1 cellular context compared by ENCODE assay signal in genomic region chr3:75220932-75221331, GRCh38.
TF ChIP-seq lines count a peak whose summit lies in the region.

No MANE protein-coding gene starts in this region.

TF ChIP-seq in GM23338, 12 proteins besides CTCF, POLR2A, EP300 and RAD21 (continued from another document):
- no peak for TF ChIP-seq ZNF462 (CRISPR knock-in tag; IDR thresholded peaks at IDR 0.05)
- TF ChIP-seq ZNF331 (CRISPR knock-in tag; IDR thresholded peaks at IDR 0.05; ENCODE audit: low read depth): no peak
- no peak for TF ChIP-seq EZH2 (IDR thresholded peaks at IDR 0.05; ENCODE audit: low read depth, unreplicated experiment)
- TF ChIP-seq EZH2phosphoT487 (IDR thresholded peaks at IDR 0.05; ENCODE audit: unreplicated experiment): no peak
- TF ChIP-seq REST (IDR thresholded peaks at IDR 0.05; ENCODE audit: unreplicated experiment): no peak
- TF ChIP-seq POLR2AphosphoS5 (IDR thresholded peaks at IDR 0.05; ENCODE audit: low read depth): no peak
- TF ChIP-seq CREB1 (CRISPR knock-in tag; IDR thresholded peaks at IDR 0.05; ENCODE audit: low read depth): no peak
- TF ChIP-seq JUNB (IDR thresholded peaks at IDR 0.05; ENCODE audit: unreplicated experiment): no peak
- TF ChIP-seq STAT1 (IDR thresholded peaks at IDR 0.05; ENCODE audit: unreplicated experiment): no peak
